ENCODE assay signal across 2 cellular contexts in genomic region chr6:29946787-29947186, GRCh38.
TF ChIP-seq lines count a peak whose summit lies in the region.

No MANE protein-coding gene starts in this region.

TF ChIP-seq in HepG2, 621 proteins besides CTCF, POLR2A, EP300 and RAD21:
- TF ChIP-seq AGO2 (optimal IDR thresholded peaks at IDR 0.05; ENCODE audit: low read depth, low read length): peak; percentile 40
- no peak for TF ChIP-seq SIN3A (IDR thresholded peaks at IDR 0.05; ENCODE audit: borderline replicate concordance, low read depth, low read length)

TF ChIP-seq in K562, 482 proteins besides CTCF, POLR2A, EP300 and RAD21:
- no peak for TF ChIP-seq EGR1 (conservative IDR thresholded peaks at IDR 0.05)
- no peak for TF ChIP-seq ZNF77 (CRISPR knock-in tag; IDR thresholded peaks at IDR 0.05)
- TF ChIP-seq AFF1 (IDR thresholded peaks at IDR 0.05; ENCODE audit: low read depth in 1 of 2, partially characterized antibody in 2 of 2): no peak
- TF ChIP-seq ZNF668 (CRISPR knock-in tag; IDR thresholded peaks at IDR 0.05): no peak
- no peak for TF ChIP-seq ZNF561 (CRISPR knock-in tag; conservative IDR thresholded peaks at IDR 0.05)
